Comparison of ENCODE assay signal across 16 cellular contexts in genomic region chr2:189218236-189218635, GRCh38.
"Had no signal": no experiment of that assay in that cellular context is flagged by ENCODE, and none has a peak within 500 bp of the region (broad histone marks: within the 10 kb centered on the region; RNA-seq: fewer than 3 reads in every experiment).

No MANE protein-coding gene starts in this region.

- DNase-seq: activated CD4-positive, alpha-beta T cell treated with anti-CD3 and anti-CD28 coated beads, Interleukin-2, amount 50 U/mL, for 1 hour; activated naive CD4-positive, alpha-beta T cell treated with anti-CD3 and anti-CD28 coated beads, Interleukin-2, amount 10 ng/mL, durations not matched to agents 7 days and 5 days; activated T-cell treated with anti-CD3 and anti-CD28 coated beads for 4 hours; left lung; nephron progenitor cell; stimulated activated CD4-positive, alpha-beta T cell treated with anti-CD3 and anti-CD28 coated beads, Interleukin-4, amount 100 ng/mL, for 24 hours; stimulated activated naive CD8-positive, alpha-beta T cell treated with anti-CD3 and anti-CD28 coated beads, Interleukin-15, amount 100 ng/mL, for 72 hours; T-helper 2 cell; testis; upper lobe of right lung had no signal

- H3K4me3 ChIP-seq: adrenal gland, esophagus muscularis mucosa, heart left ventricle, left lung, testis, upper lobe of right lung had no signal

- H3K4me1 ChIP-seq: adrenal gland, testis, upper lobe of right lung had no signal

- H3K27me3 ChIP-seq: adrenal gland, esophagus muscularis mucosa, heart left ventricle, left lung, testis, upper lobe of right lung had no signal

- ATAC-seq: activated T-helper 17 cell treated with anti-CD3 and anti-CD28 coated beads, Interleukin-2, amount 50 U/mL, for 72 hours; stimulated activated naive CD8-positive, alpha-beta T cell treated with anti-CD3 and anti-CD28 coated beads, Interleukin-15, amount 100 ng/mL, for 72 hours had no signal

- H3K36me3 ChIP-seq: adrenal gland, esophagus muscularis mucosa, heart left ventricle, left lung, upper lobe of right lung had no signal

- FAIRE-seq: endometrium, frontal cortex had no signal

- H3K27ac ChIP-seq: adrenal gland, esophagus muscularis mucosa, heart left ventricle, left lung, testis, upper lobe of right lung had no signal

- H3K9me3 ChIP-seq: adrenal gland, esophagus muscularis mucosa, heart left ventricle, left lung, testis, upper lobe of right lung had no signal
